In the genomic region with DNA sequence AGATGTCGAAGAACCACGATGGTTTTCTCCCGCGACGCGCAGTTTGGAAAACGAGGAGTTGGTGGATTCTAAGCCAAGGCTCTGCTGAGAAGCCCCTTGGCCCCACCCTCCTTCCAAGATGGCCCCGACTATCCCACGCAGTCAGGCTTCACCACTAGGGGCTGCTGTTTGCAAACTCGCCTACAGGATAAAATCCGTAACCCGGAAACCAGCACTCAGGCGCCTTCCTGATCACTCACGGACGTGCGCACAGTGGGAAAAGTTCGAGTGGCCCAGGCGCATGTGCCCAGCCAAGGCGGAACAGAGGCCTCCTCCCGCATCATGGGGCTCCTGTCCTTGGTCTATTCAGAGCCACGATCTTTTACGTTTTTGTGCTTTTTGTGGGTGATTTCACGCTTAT, we compare ENCODE assay signal across 1 cellular context.
A peak's percentile ranks its signal among the peaks of the same experiment; 100 is the strongest.
TF ChIP-seq lines count a peak whose summit lies in the region.

No MANE protein-coding gene starts in this region.

TF ChIP-seq in HepG2, 621 proteins besides CTCF, POLR2A, EP300 and RAD21:
- TF ChIP-seq ZNF383 (CRISPR knock-in tag; IDR thresholded peaks at IDR 0.05; ENCODE audit: borderline replicate concordance) (no peak), ZBTB38 (CRISPR knock-in tag; IDR thresholded peaks at IDR 0.05) (peak; percentile 50; the same call in 1 of the 2 replicates), ZBTB33 (CRISPR knock-in tag; IDR thresholded peaks at IDR 0.05) (peak; percentile 92), HOXA3 (CRISPR knock-in tag; IDR thresholded peaks at IDR 0.05) (peak; percentile 62; the same call in 1 of the 2 replicates), YY1 (IDR thresholded peaks at IDR 0.05; ENCODE audit: insufficient read depth, insufficient replicate concordance, low read depth, low read length) (peak; percentile 80), XRCC5 (optimal IDR thresholded peaks at IDR 0.05; ENCODE audit: low read length) (peak; percentile 48), STAG1 (CRISPR knock-in tag; IDR thresholded peaks at IDR 0.05) (peak; percentile 37), TCF12 (IDR thresholded peaks at IDR 0.05) (no peak), TCF12 (CRISPR knock-in tag; IDR thresholded peaks at IDR 0.05) (no peak)
